ENCODE assay signal across 8 cellular contexts in the genomic region with DNA sequence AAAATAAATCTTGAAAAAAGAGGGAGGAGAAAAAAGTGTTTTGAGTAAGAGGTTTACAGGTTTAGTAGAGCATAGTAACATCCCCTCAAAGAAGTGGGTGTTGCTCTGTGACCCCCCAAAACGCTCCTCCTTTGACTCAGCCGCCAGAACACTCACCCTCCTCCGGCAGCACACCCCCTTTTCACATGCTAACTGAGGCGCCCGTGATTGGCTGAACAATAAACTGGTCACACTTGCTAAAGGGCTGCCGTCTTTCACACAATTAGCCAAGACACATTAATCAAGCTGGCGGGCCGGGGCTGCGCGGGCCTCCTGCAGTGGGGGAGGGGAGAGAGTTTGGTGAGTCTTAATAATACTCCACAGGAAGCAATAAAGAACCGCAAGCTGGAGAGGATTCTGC. TPM values are rescaled to one million over a fixed set of nuclear protein-coding genes. Genes with fewer than 3 reads are reported as not detected.
DNase-seq lines count a peak whose midpoint lies in the region; ATAC-seq, FAIRE-seq and TF ChIP-seq lines count a peak whose summit lies in the region.

No MANE protein-coding gene starts in this region.

- intact Hi-C loops in OCI-LY7 (cut with micrococcal nuclease; ENCODE audit: unreplicated experiment), result no loop called here

- H3K4me3 ChIP-seq in SK-N-MC, result peak overlapping the region; percentile 71
- no peak overlapping the region for H3K4me3 ChIP-seq in fibroblast of mammary gland (ENCODE audit: control insufficient read depth, low read depth, low read length)
- H3K4me3 ChIP-seq in skeletal muscle cell (ENCODE audit: low read depth, low read length), result peak overlapping the region; percentile 14
- no peak overlapping the region for H3K4me3 ChIP-seq in OCI-LY7 (ENCODE audit: low read depth, low read length, poor library complexity, severe bottlenecking)
- H3K4me3 ChIP-seq in BE2C (ENCODE audit: low read depth, low read length), result no peak overlapping the region

- TF ChIP-seq CTCF in fibroblast of mammary gland (conservative IDR thresholded peaks at IDR 0.05; ENCODE audit: control insufficient read depth, insufficient read depth, low read depth, low read length) (no peak), OCI-LY7 (conservative IDR thresholded peaks at IDR 0.05; ENCODE audit: low read length) (no peak), BE2C (IDR thresholded peaks at IDR 0.05; ENCODE audit: low read depth, low read length) (no peak)

- H2AFZ ChIP-seq in OCI-LY7 (ENCODE audit: low read length), result no peak overlapping the region

- no peaks in the 10 kb centered on the region for H3K9me3 ChIP-seq in SK-N-MC (ENCODE audit: low read depth, low read length)
- H3K9me3 ChIP-seq in OCI-LY7 (ENCODE audit: low read length), result no peaks in the 10 kb centered on the region
- no peaks in the 10 kb centered on the region for H3K9me3 ChIP-seq in BE2C

- H3K4me2 ChIP-seq in OCI-LY7 (ENCODE audit: low read length), result no peak overlapping the region

- peak; percentile 27 for FAIRE-seq in H54 (lab: Jason Lieb, UNC)

- no TSS peak for BruUV-seq in OCI-LY7 (replicated peaks; lab: Mats Ljungman, UMichigan)

- POLR2A ChIA-PET in OCI-LY7 (lab: Charles Lee), result no interaction called here

- peak overlapping the region; percentile 35 for H3K9ac ChIP-seq in SK-N-MC (ENCODE audit: insufficient read length)

- DNase-seq in H54 (ENCODE audit: insufficient read length, low spot score) (peak; percentile 19), SK-N-MC (ENCODE audit: low read depth, low spot score) (peak; percentile 44), fibroblast of mammary gland (ENCODE audit: low read depth) (peak; percentile 67), skeletal muscle cell (ENCODE audit: low read depth) (no peak), DMS114 treated with DMSO at 0.1 percent for 48 hours (lab: John Stamatoyannopoulos, UW; ENCODE audit: unreplicated experiment) (no peak), OCI-LY7 (ENCODE audit: low spot score) (no peak), BE2C (no peak)

- H3K36me3 ChIP-seq in SK-N-MC (ENCODE audit: insufficient read depth, low read length) (no peaks in the 10 kb centered on the region), OCI-LY7 (ENCODE audit: insufficient read depth, low read length) (no peaks in the 10 kb centered on the region), BE2C (no peaks in the 10 kb centered on the region)

- ATAC-seq in GM18867 (IDR thresholded peaks at IDR 0.05; ENCODE audit: unreplicated experiment), result no peak

- CTCF ChIA-PET in OCI-LY7 (lab: Charles Lee; ENCODE audit: unreplicated experiment), result interaction anchor here (0.6 kb wide), 1 partner anchor 60 kb away, joined by 6 read pairs; no protein-coding TSS in a partner anchor

- H3K4me1 ChIP-seq in OCI-LY7 (ENCODE audit: insufficient read depth, low read length, poor library complexity, severe bottlenecking), result no peaks in the 10 kb centered on the region
- no peaks in the 10 kb centered on the region for H3K4me1 ChIP-seq in BE2C

- H3K27ac ChIP-seq in SK-N-MC (peak overlapping the region; percentile 28; the same call in 1 of the 2 replicates), OCI-LY7 (ENCODE audit: low read depth, low read length, poor library complexity, severe bottlenecking) (no peak overlapping the region)

- no peaks in the 10 kb centered on the region for H3K9me2 ChIP-seq in OCI-LY7 (ENCODE audit: insufficient read depth, low read length)

- no peaks in the 10 kb centered on the region for H3K27me3 ChIP-seq in BE2C

- H4K20me1 ChIP-seq in OCI-LY7 (ENCODE audit: insufficient read depth, low read length), result no peaks in the 10 kb centered on the region

- TF ChIP-seq POLR2A in H54 (IDR thresholded peaks at IDR 0.05; ENCODE audit: low read depth, low read length), result no peak

- no peaks in the 10 kb centered on the region for H3K79me2 ChIP-seq in OCI-LY7 (ENCODE audit: insufficient read depth, low read depth, low read length)

RNA-seq across cellular contexts. Expression of gene CDK15, which starts 52.4 kb away (rescaled TPM):
- total RNA-seq in OCI-LY7 (2014; rRNA removed; shearing (Covaris generic)), result 0.08 TPM in 1 of 2 replicates, not detected in the other
- not detected in 2 replicates for total RNA-seq in OCI-LY7 (2022)
- polyA plus RNA-seq in BE2C (2012; ENCODE audit: insufficient read depth, insufficient read length, low read depth), result 15.7 TPM

Comparison
In these comparisons a context has a peak if more than half of its experiments do, and no peak if none do; other contexts are left out.
1. DNase-seq: peak in H54 (single experiment), SK-N-MC (single experiment) and fibroblast of mammary gland (single experiment); none in skeletal muscle cell (single experiment), DMS114 treated with DMSO at 0.1 percent for 48 hours (single experiment), OCI-LY7 (single experiment) and BE2C (single experiment).
2. H3K4me3 ChIP-seq: peak in SK-N-MC (single experiment) and skeletal muscle cell (single experiment); none in fibroblast of mammary gland (single experiment), OCI-LY7 (single experiment) and BE2C (single experiment).